ENCODE assay signal across 8 cellular contexts in the genomic region with DNA sequence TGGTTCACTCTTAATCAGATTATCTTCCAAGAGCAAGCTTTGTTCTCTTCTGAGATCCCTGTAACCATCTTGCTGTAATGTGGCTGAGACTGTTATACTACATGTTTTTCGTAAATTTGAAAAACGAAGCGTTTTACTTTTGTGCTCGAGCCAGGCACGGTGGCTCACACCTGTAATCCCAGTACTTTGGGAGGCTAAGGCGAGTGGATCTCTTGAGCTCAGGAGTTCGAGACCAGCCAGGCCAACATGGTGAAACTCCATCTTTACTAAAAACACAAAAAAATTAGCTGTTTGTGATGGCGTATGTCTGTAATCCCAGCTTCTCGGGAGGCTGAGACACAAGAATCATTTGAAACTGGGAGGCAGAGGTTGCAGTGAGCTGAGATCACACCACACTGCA. TPM values are rescaled to one million over a fixed set of nuclear protein-coding genes. Genes with fewer than 3 reads are reported as not detected.
DNase-seq lines count a peak whose midpoint lies in the region; ATAC-seq and TF ChIP-seq lines count a peak whose summit lies in the region.

No MANE protein-coding gene starts in this region.

- no peak overlapping the region for H3K27ac Mint-ChIP-seq in activated naive CD4-positive, alpha-beta T cell treated with anti-CD3 and anti-CD28 coated beads, Interleukin-2, amount 50 U/mL, for 24 hours
- no peak overlapping the region for H3K27ac Mint-ChIP-seq in activated naive CD4-positive, alpha-beta T cell treated with anti-CD3 and anti-CD28 coated beads, Interleukin-2, amount 10 ng/mL, durations not matched to agents 7 days and 5 days
- H3K27ac Mint-ChIP-seq in glutamatergic neuron (ENCODE audit: unreplicated experiment), result no peak overlapping the region

- no peak overlapping the region for H3K4me3 ChIP-seq in brain microvascular endothelial cell (ENCODE audit: low read depth, low read length)
- H3K4me3 ChIP-seq in muscle layer of colon (ENCODE audit: low read depth in 1 of 2, low read length in 2 of 2), result peak overlapping the region in 1 of 2 donors; percentile 42
- peak overlapping the region; percentile 43 for H3K4me3 ChIP-seq in upper lobe of right lung

- H3K27me3 ChIP-seq in brain microvascular endothelial cell (replicated peaks), result no peaks in the 10 kb centered on the region
- no peaks in the 10 kb centered on the region for H3K27me3 ChIP-seq in muscle layer of colon (ENCODE audit: control insufficient read depth in 1 of 2, insufficient read depth in 2 of 2, low read length in 2 of 2)
- no peaks in the 10 kb centered on the region for H3K27me3 ChIP-seq in upper lobe of right lung

- intact Hi-C loops in upper lobe of right lung (cut with DNase I), result no loop called here

- no peaks in the 10 kb centered on the region for H3K9me3 Mint-ChIP-seq in activated naive CD4-positive, alpha-beta T cell treated with anti-CD3 and anti-CD28 coated beads, Interleukin-2, amount 50 U/mL, for 24 hours
- no peaks in the 10 kb centered on the region for H3K9me3 Mint-ChIP-seq in activated naive CD4-positive, alpha-beta T cell treated with anti-CD3 and anti-CD28 coated beads, Interleukin-2, amount 10 ng/mL, durations not matched to agents 7 days and 5 days
- H3K9me3 Mint-ChIP-seq in glutamatergic neuron (ENCODE audit: unreplicated experiment), result no peaks in the 10 kb centered on the region

- CTCF ChIA-PET in activated naive CD4-positive, alpha-beta T cell treated with anti-CD3 and anti-CD28 coated beads, Interleukin-2, amount 10 ng/mL, durations not matched to agents 7 days and 5 days (lab: Charles Lee), result interaction anchor here (0.6 to 1.3 kb wide), 4 partner anchors 39 to 165 kb away, joined by 3 read pairs; no protein-coding TSS in a partner anchor

- peak overlapping the region; percentile 83 for H3K4me3 Mint-ChIP-seq in activated naive CD4-positive, alpha-beta T cell treated with anti-CD3 and anti-CD28 coated beads, Interleukin-2, amount 50 U/mL, for 24 hours
- no peak overlapping the region for H3K4me3 Mint-ChIP-seq in activated naive CD4-positive, alpha-beta T cell treated with anti-CD3 and anti-CD28 coated beads, Interleukin-2, amount 10 ng/mL, durations not matched to agents 7 days and 5 days
- H3K4me3 Mint-ChIP-seq in glutamatergic neuron (ENCODE audit: unreplicated experiment), result no peak overlapping the region

- H3K9ac ChIP-seq in muscle layer of colon (ENCODE audit: low read length), result peak overlapping the region; percentile 34

- no peak for DNase-seq in activated naive CD4-positive, alpha-beta T cell treated with anti-CD3 and anti-CD28 coated beads, Interleukin-2, amount 10 ng/mL, durations not matched to agents 7 days and 5 days
- DNase-seq in brain microvascular endothelial cell (no peak), upper lobe of right lung (no peak), NCI-H345 treated with DMSO at 0.1 percent for 48 hours (lab: John Stamatoyannopoulos, UW; ENCODE audit: unreplicated experiment) (no peak), NCI-H1417 (lab: John Stamatoyannopoulos, UW) (no peak), glutamatergic neuron (no peak)

- no peak for TF ChIP-seq CTCF in brain microvascular endothelial cell (IDR thresholded peaks at IDR 0.05; ENCODE audit: low read depth, low read length, missing control alignments)
- TF ChIP-seq CTCF in upper lobe of right lung (IDR thresholded peaks at IDR 0.05), result no peak
- no peak for TF ChIP-seq CTCF in glutamatergic neuron (IDR thresholded peaks at IDR 0.05; ENCODE audit: partially characterized antibody, unreplicated experiment)

- ATAC-seq in upper lobe of right lung, result no peak

- H3K9me3 ChIP-seq in muscle layer of colon (ENCODE audit: low read length) (no peaks in the 10 kb centered on the region), upper lobe of right lung (no peaks in the 10 kb centered on the region)

- H3K4me1 ChIP-seq in muscle layer of colon (ENCODE audit: insufficient read depth, low read length) (peaks cover 87% of the 10 kb centered on the region), upper lobe of right lung (peaks cover 62% of the 10 kb centered on the region)

- H3K4me1 Mint-ChIP-seq in activated naive CD4-positive, alpha-beta T cell treated with anti-CD3 and anti-CD28 coated beads, Interleukin-2, amount 50 U/mL, for 24 hours, result peaks cover 42% of the 10 kb centered on the region
- peaks cover 48% of the 10 kb centered on the region for H3K4me1 Mint-ChIP-seq in activated naive CD4-positive, alpha-beta T cell treated with anti-CD3 and anti-CD28 coated beads, Interleukin-2, amount 10 ng/mL, durations not matched to agents 7 days and 5 days
- peaks cover 16% of the 10 kb centered on the region for H3K4me1 Mint-ChIP-seq in glutamatergic neuron (ENCODE audit: low read depth, unreplicated experiment)

- H3K36me3 Mint-ChIP-seq in activated naive CD4-positive, alpha-beta T cell treated with anti-CD3 and anti-CD28 coated beads, Interleukin-2, amount 50 U/mL, for 24 hours, result no peaks in the 10 kb centered on the region
- H3K36me3 Mint-ChIP-seq in activated naive CD4-positive, alpha-beta T cell treated with anti-CD3 and anti-CD28 coated beads, Interleukin-2, amount 10 ng/mL, durations not matched to agents 7 days and 5 days, result no peaks in the 10 kb centered on the region
- H3K36me3 Mint-ChIP-seq in glutamatergic neuron (ENCODE audit: unreplicated experiment), result no peaks in the 10 kb centered on the region

- H3K27ac ChIP-seq in brain microvascular endothelial cell, result peak overlapping the region; percentile 66
- H3K27ac ChIP-seq in muscle layer of colon (ENCODE audit: low read depth, low read length), result peak overlapping the region; percentile 95
- H3K27ac ChIP-seq in upper lobe of right lung, result peak overlapping the region; percentile 80

- H3K36me3 ChIP-seq in brain microvascular endothelial cell (replicated peaks), result no peaks in the 10 kb centered on the region
- no peaks in the 10 kb centered on the region for H3K36me3 ChIP-seq in muscle layer of colon (ENCODE audit: insufficient read depth, low read length)
- H3K36me3 ChIP-seq in upper lobe of right lung, result no peaks in the 10 kb centered on the region

- in situ Hi-C loops in brain microvascular endothelial cell (cut with HindIII; ENCODE audit: low pct_ligation_motif_present, low sequenced_read_pairs), result no loop called here

- H3K27me3 Mint-ChIP-seq in activated naive CD4-positive, alpha-beta T cell treated with anti-CD3 and anti-CD28 coated beads, Interleukin-2, amount 50 U/mL, for 24 hours, result peaks cover 1% of the 10 kb centered on the region
- peaks cover 49% of the 10 kb centered on the region for H3K27me3 Mint-ChIP-seq in activated naive CD4-positive, alpha-beta T cell treated with anti-CD3 and anti-CD28 coated beads, Interleukin-2, amount 10 ng/mL, durations not matched to agents 7 days and 5 days
- H3K27me3 Mint-ChIP-seq in glutamatergic neuron (ENCODE audit: unreplicated experiment), result peaks cover 3% of the 10 kb centered on the region

RNA-seq across cellular contexts. Expression of gene CUEDC1, which starts 7.8 kb away (rescaled TPM):
- 41.9 TPM for total RNA-seq in upper lobe of right lung
- 22.9 TPM for total RNA-seq in glutamatergic neuron (ENCODE audit: unreplicated experiment)

RNA-seq across cellular contexts. Expression of gene VEZF1, which starts 40.7 kb away (rescaled TPM):
- total RNA-seq in upper lobe of right lung (77.1 TPM), glutamatergic neuron (ENCODE audit: unreplicated experiment) (88.3 TPM)

RNA-seq across cellular contexts. Expression of gene SRSF1, which starts 59.7 kb away (rescaled TPM):
- total RNA-seq in upper lobe of right lung (153 TPM), glutamatergic neuron (ENCODE audit: unreplicated experiment) (227 TPM)
